39 cellular contexts compared by ENCODE assay signal in genomic region chr2:214450118-214450894, GRCh38. TPM values are rescaled to one million over a fixed set of nuclear protein-coding genes. Genes with fewer than 3 reads are reported as not detected.
"Had no signal": no experiment of that assay in that cellular context is flagged by ENCODE, and none has a peak within 500 bp of the region (broad histone marks: within the 10 kb centered on the region; RNA-seq: fewer than 3 reads in every experiment).

No MANE protein-coding gene starts in this region.

- FAIRE-seq: TTC549 had no signal

- H3K27ac Mint-ChIP-seq: activated naive CD4-positive, alpha-beta T cell treated with anti-CD3 and anti-CD28 coated beads, Interleukin-2, amount 10 ng/mL, durations not matched to agents 7 days and 5 days; activated naive CD8-positive, alpha-beta T cell treated with anti-CD3 and anti-CD28 coated beads, Interleukin-2, amount 10 ng/mL, durations not matched to agents 7 days and 5 days; brain; mesothelial cell of epicardium; naive thymus-derived CD8-positive, alpha-beta T cell; T-helper 1 cell treated with Interleukin-12 subunit alpha and Interleukin-12 subunit beta and Interleukin-4 antibody, amounts not matched to agents 30 μg/mL and 1 μg/mL, for 36 hours had no signal

- H3K9ac ChIP-seq: parathyroid adenoma had no signal

- H3K27me3 Mint-ChIP-seq: activated naive CD4-positive, alpha-beta T cell treated with anti-CD3 and anti-CD28 coated beads, Interleukin-2, amount 10 ng/mL, durations not matched to agents 7 days and 5 days; activated naive CD8-positive, alpha-beta T cell treated with anti-CD3 and anti-CD28 coated beads, Interleukin-2, amount 10 ng/mL, durations not matched to agents 7 days and 5 days; brain had no signal

- H3K9me3 ChIP-seq: ascending aorta, gastroesophageal sphincter, psoas muscle, tibial nerve had no signal

- H3K36me3 Mint-ChIP-seq: activated naive CD4-positive, alpha-beta T cell treated with anti-CD3 and anti-CD28 coated beads, Interleukin-2, amount 10 ng/mL, durations not matched to agents 7 days and 5 days; activated naive CD8-positive, alpha-beta T cell treated with anti-CD3 and anti-CD28 coated beads, Interleukin-2, amount 10 ng/mL, durations not matched to agents 7 days and 5 days; brain; mesothelial cell of epicardium; naive thymus-derived CD8-positive, alpha-beta T cell had no signal

- H3K4me2 ChIP-seq: smooth muscle cell had no signal

- ATAC-seq: activated CD4-positive, CD25-positive, alpha-beta regulatory T cell treated with anti-CD3 and anti-CD28 coated beads, Interleukin-2, amount 50 U/mL, for 24 hours; gastroesophageal sphincter; left cardiac atrium; left ventricle myocardium superior; naive thymus-derived CD8-positive, alpha-beta T cell; psoas muscle had no signal

- DNase-seq: activated CD4-positive, alpha-beta T cell treated with anti-CD3 and anti-CD28 coated beads for 48 hours; activated CD4-positive, alpha-beta T cell treated with anti-CD3 and anti-CD28 coated beads, Interleukin-2, amount 50 U/mL, for 48 hours; activated CD8-positive, alpha-beta memory T cell treated with anti-CD3 and anti-CD28 coated beads for 24 hours; activated CD8-positive, alpha-beta memory T cell treated with anti-CD3 and anti-CD28 coated beads, Interleukin-2, amount 50 U/mL, for 4 hours; activated gamma-delta T cell; activated naive CD4-positive, alpha-beta T cell treated with anti-CD3 and anti-CD28 coated beads, Interleukin-2, amount 10 ng/mL, durations not matched to agents 7 days and 5 days; activated naive CD8-positive, alpha-beta T cell treated with anti-CD3 and anti-CD28 coated beads, Interleukin-2, amount 10 ng/mL, durations not matched to agents 7 days and 5 days; activated T-cell treated with anti-CD3 and anti-CD28 coated beads, Interleukin-2, amount 50 U/mL, for 1 hour; cerebellar nuclear complex; dorsolateral prefrontal cortex; effector memory CD4-positive, alpha-beta T cell; erythroblast; head of caudate nucleus; islet precursor cell; left cardiac atrium; left ventricle myocardium superior; naive thymus-derived CD8-positive, alpha-beta T cell; nucleus accumbens; psoas muscle; sigmoid colon; stimulated activated CD4-positive, alpha-beta T cell treated with anti-CD3 and anti-CD28 coated beads, Interleukin-2, amount 100 ng/mL, for 24 hours; stimulated activated naive CD4-positive, alpha-beta T cell; T-helper 9 cell had no signal

- H2AFZ ChIP-seq: parathyroid adenoma had no signal

- H3K27ac ChIP-seq: ascending aorta, cardiac muscle cell, coronary artery, dorsolateral prefrontal cortex, gastroesophageal sphincter, parathyroid adenoma, psoas muscle, sigmoid colon, tibial nerve, VCaP had no signal

- H3K4me1 Mint-ChIP-seq: activated naive CD4-positive, alpha-beta T cell treated with anti-CD3 and anti-CD28 coated beads, Interleukin-2, amount 10 ng/mL, durations not matched to agents 7 days and 5 days; activated naive CD8-positive, alpha-beta T cell treated with anti-CD3 and anti-CD28 coated beads, Interleukin-2, amount 10 ng/mL, durations not matched to agents 7 days and 5 days; brain; mesothelial cell of epicardium; naive thymus-derived CD8-positive, alpha-beta T cell; neural crest cell had no signal

- H3K4me3 ChIP-seq: ascending aorta, cardiac muscle cell, coronary artery, dorsolateral prefrontal cortex, gastroesophageal sphincter, psoas muscle, sigmoid colon, smooth muscle cell, tibial nerve had no signal

- H3K79me2 ChIP-seq: parathyroid adenoma had no signal

- H3K4me1 ChIP-seq: ascending aorta, gastroesophageal sphincter, parathyroid adenoma, psoas muscle, sigmoid colon, tibial nerve had no signal

- H3K36me3 ChIP-seq: ascending aorta, cardiac muscle cell, gastroesophageal sphincter, sigmoid colon, tibial nerve had no signal

- H3K9me3 Mint-ChIP-seq: activated naive CD4-positive, alpha-beta T cell treated with anti-CD3 and anti-CD28 coated beads, Interleukin-2, amount 10 ng/mL, durations not matched to agents 7 days and 5 days; activated naive CD8-positive, alpha-beta T cell treated with anti-CD3 and anti-CD28 coated beads, Interleukin-2, amount 10 ng/mL, durations not matched to agents 7 days and 5 days; brain; mesothelial cell of epicardium; naive thymus-derived CD8-positive, alpha-beta T cell; T-helper 1 cell treated with Interleukin-12 subunit alpha and Interleukin-12 subunit beta and Interleukin-4 antibody, amounts not matched to agents 30 μg/mL and 1 μg/mL, for 36 hours had no signal

- H3K27me3 ChIP-seq: ascending aorta, cardiac muscle cell, dorsolateral prefrontal cortex, gastroesophageal sphincter, sigmoid colon, tibial nerve had no signal

- H3K4me3 Mint-ChIP-seq: activated naive CD4-positive, alpha-beta T cell treated with anti-CD3 and anti-CD28 coated beads, Interleukin-2, amount 10 ng/mL, durations not matched to agents 7 days and 5 days; activated naive CD8-positive, alpha-beta T cell treated with anti-CD3 and anti-CD28 coated beads, Interleukin-2, amount 10 ng/mL, durations not matched to agents 7 days and 5 days; brain; mesothelial cell of epicardium; naive thymus-derived CD8-positive, alpha-beta T cell; neural crest cell; T-helper 1 cell treated with Interleukin-12 subunit alpha and Interleukin-12 subunit beta and Interleukin-4 antibody, amounts not matched to agents 30 μg/mL and 1 μg/mL, for 36 hours had no signal

RNA-seq across cellular contexts. Expression of gene VWC2L, which starts 39.5 kb away (rescaled TPM):
- total RNA-seq: activated naive CD8-positive, alpha-beta T cell treated with anti-CD3 and anti-CD28 coated beads, Interleukin-2, amount 10 ng/mL, durations not matched to agents 7 days and 5 days; ascending aorta; left cardiac atrium; left ventricle myocardium superior; lung microvascular endothelial cell; mesothelial cell of epicardium; naive thymus-derived CD8-positive, alpha-beta T cell; smooth muscle cell; tibial nerve; ureter had no signal
- polyA plus RNA-seq: naive thymus-derived CD8-positive, alpha-beta T cell; psoas muscle; sigmoid colon; smooth muscle cell had no signal
